15 cellular contexts compared by ENCODE assay signal in genomic region chr11:68939583-68940555, GRCh38. TPM values are rescaled to one million over a fixed set of nuclear protein-coding genes. Genes with fewer than 3 reads are reported as not detected.
"Had no signal": no experiment of that assay in that cellular context is flagged by ENCODE, and none has a peak within 500 bp of the region (broad histone marks: within the 10 kb centered on the region; RNA-seq: fewer than 3 reads in every experiment).

No MANE protein-coding gene starts in this region.

- ATAC-seq: activated T-helper 17 cell treated with anti-CD3 and anti-CD28 coated beads, Interleukin-2, amount 50 U/mL, for 72 hours; body of pancreas; left lung; stimulated activated memory B cell treated with anti-CD40 and anti-IgM and Interleukin-4, amounts not matched to agents 10 μg/mL and 1 μg/mL and 100 μg/mL, for 72 hours had no signal

- H3K4me1 ChIP-seq: body of pancreas, left lung, upper lobe of left lung had no signal

- H3K9me3 ChIP-seq: body of pancreas, left lung, upper lobe of left lung had no signal

- H3K27ac ChIP-seq: body of pancreas, left lung, skin epidermis, upper lobe of left lung had no signal

- H3K4me3 ChIP-seq: body of pancreas, left lung, skin epidermis, upper lobe of left lung had no signal

- DNase-seq: activated CD4-positive, alpha-beta T cell treated with anti-CD3 and anti-CD28 coated beads, Interleukin-2, amount 50 U/mL, for 1 hour; activated T-cell treated with anti-CD3 and anti-CD28 coated beads for 4 hours; body of pancreas; endodermal cell; erythroblast; left lung; mesendoderm; T-helper 2 cell had no signal

- H3K27me3 ChIP-seq: body of pancreas, left lung, upper lobe of left lung had no signal

RNA-seq across cellular contexts. Expression of gene MRGPRD, which starts 40.9 kb away (rescaled TPM):
- total RNA-seq: activated CD8-positive, alpha-beta memory T cell treated with anti-CD3 and anti-CD28 coated beads for 36 hours; activated T-helper 17 cell treated with anti-CD3 and anti-CD28 coated beads, Interleukin-2, amount 50 U/mL, for 72 hours; body of pancreas; dermis microvascular lymphatic vessel endothelial cell; endodermal cell; fibroblast of villous mesenchyme; left lung; upper lobe of left lung had no signal
